In genomic region chr9:14356376-14356775, GRCh38 we compare ENCODE assay signal across 13 cellular contexts. TPM values are rescaled to one million over a fixed set of nuclear protein-coding genes. Genes with fewer than 3 reads are reported as not detected.
DNase-seq lines count a peak whose midpoint lies in the region; ATAC-seq and TF ChIP-seq lines count a peak whose summit lies in the region.
"Had no signal": no experiment of that assay in that cellular context is flagged by ENCODE, and none has a peak within 500 bp of the region (broad histone marks: within the 10 kb centered on the region; RNA-seq: fewer than 3 reads in every experiment).

No MANE protein-coding gene starts in this region.

- no peak overlapping the region for H3K9ac ChIP-seq in H9 (ENCODE audit: extremely low read depth, insufficient read length, low read length)

- H3K18ac ChIP-seq in H9 (ENCODE audit: insufficient read length, low read depth, low read length) = no peak overlapping the region

- H3K4me3 ChIP-seq in sigmoid colon = no peak overlapping the region

- H3K79me2 ChIP-seq in H9 (ENCODE audit: insufficient read depth, low read length) = no peaks in the 10 kb centered on the region

- H3K27ac ChIP-seq in H9 (ENCODE audit: insufficient read length, low read depth, low read length) = no peak overlapping the region
- H3K27ac ChIP-seq in sigmoid colon = peak overlapping the region in 3 of 4 donors; percentile 12 to 62 (median 41)
- H3K27ac ChIP-seq: C4-2B, HL-60 had no signal

- no peak for TF ChIP-seq POLR2A in sigmoid colon (IDR thresholded peaks at IDR 0.05)

- no peak overlapping the region for H3K4me3 Mint-ChIP-seq in H9
- peak overlapping the region in 2 of 5 experiments; percentile 15 to 71 for H3K4me3 Mint-ChIP-seq in brain

- no peaks in the 10 kb centered on the region for H4K20me1 ChIP-seq in H9 (ENCODE audit: control insufficient read depth, insufficient read depth, insufficient read length)

- no peaks in the 10 kb centered on the region for H3K23me2 ChIP-seq in H9 (ENCODE audit: insufficient read length, low read depth, low read length, poor library complexity, severe bottlenecking)

- intact Hi-C loops in sigmoid colon (cut with DNase I) = loop anchor here (5.0 kb wide), 1 partner anchor 76 kb away; no protein-coding TSS in a partner anchor

- no peak overlapping the region for H3K4ac ChIP-seq in H9 (ENCODE audit: low read depth, low read length)

- peaks cover 4% of the 10 kb centered on the region; the same call in 1 of the 2 replicates for H3K4me1 ChIP-seq in H9 (ENCODE audit: insufficient read depth, low read length)
- peaks cover 0 to 48% (median 23%) of the 10 kb centered on the region in 4 donors for H3K4me1 ChIP-seq in sigmoid colon

- H3K36me3 ChIP-seq in sigmoid colon = no peaks in the 10 kb centered on the region

- H3T11ph ChIP-seq in H9 (ENCODE audit: low read length) = no peak overlapping the region

- H3K36me3 Mint-ChIP-seq in H9 (ENCODE audit: insufficient read depth in 1 of 3, low read depth in 3 of 3) (no peaks in the 10 kb centered on the region), brain (peaks cover 3% of the 10 kb centered on the region)

- H3K27me3 ChIP-seq in H9 (ENCODE audit: insufficient read depth, low read length) (peaks cover 12% of the 10 kb centered on the region; the same call in 1 of the 2 replicates), sigmoid colon (no peaks in the 10 kb centered on the region)

- H2BK15ac ChIP-seq in H9 (ENCODE audit: low read depth, low read length) = no peak overlapping the region

- H3K23ac ChIP-seq in H9 (ENCODE audit: insufficient read length, low read depth, low read length) = no peak overlapping the region

- H3K27me3 Mint-ChIP-seq in H9 (ENCODE audit: low read depth) = peaks cover 34% of the 10 kb centered on the region
- peaks cover 13% of the 10 kb centered on the region for H3K27me3 Mint-ChIP-seq in brain

- H2BK20ac ChIP-seq in H9 (ENCODE audit: low read depth, low read length, poor library complexity, severe bottlenecking) = no peak overlapping the region

- H3K14ac ChIP-seq in H9 (ENCODE audit: insufficient read depth, low read length) = no peak overlapping the region

- H3K9me3 ChIP-seq in H9 (ENCODE audit: control insufficient read depth, low read depth, low read length) (no peaks in the 10 kb centered on the region), sigmoid colon (no peaks in the 10 kb centered on the region)

- H2AK5ac ChIP-seq in H9 (ENCODE audit: insufficient read length, low read length) = no peak overlapping the region

- WGBS in H9 (ENCODE audit: extremely low coverage, insufficient read length, low lambda C conversion rate) = no CpG with 5 or more reads among the region's 5 CpGs
- 75 to 79% methylated on average over 5 of the region's 5 CpGs for WGBS in sigmoid colon, 2 donors

- peaks cover 35 to 36% of the 10 kb centered on the region in 2 experiments for H3K4me1 Mint-ChIP-seq in H9
- H3K4me1 Mint-ChIP-seq in brain = peaks cover 65% of the 10 kb centered on the region

- H3K79me1 ChIP-seq in H9 (ENCODE audit: insufficient read depth, low read depth, low read length, poor library complexity, severe bottlenecking) = no peaks in the 10 kb centered on the region

- no peak for TF ChIP-seq EP300 in sigmoid colon (IDR thresholded peaks at IDR 0.05)

- no peak overlapping the region for H2BK120ac ChIP-seq in H9 (ENCODE audit: low read depth, low read length, poor library complexity, severe bottlenecking)

- H4K91ac ChIP-seq in H9 (ENCODE audit: insufficient read length, low read depth, low read length) = no peak overlapping the region

- no peak overlapping the region for H4K8ac ChIP-seq in H9 (replicated peaks; ENCODE audit: insufficient read length, low read depth, low read length)

- no peak overlapping the region for H3K4me2 ChIP-seq in H9 (ENCODE audit: insufficient read depth, insufficient read length, low read length)

- no peak overlapping the region for H4K5ac ChIP-seq in H9 (ENCODE audit: insufficient read length, low read depth, low read length)

- no peak overlapping the region for H3K56ac ChIP-seq in H9 (ENCODE audit: insufficient read length, low read depth, low read length)

- ATAC-seq in HG02852 (IDR thresholded peaks at IDR 0.05; ENCODE audit: unreplicated experiment) = no peak

- no peaks in the 10 kb centered on the region for H3K9me3 Mint-ChIP-seq in H9
- H3K9me3 Mint-ChIP-seq in brain = no peaks in the 10 kb centered on the region

- DNase-seq in H9 (no peak), iPS-NIHi7 (ENCODE audit: extremely low spot score) (peak; percentile 14), sigmoid colon (no peak), NCI-H2227 (lab: John Stamatoyannopoulos, UW; ENCODE audit: unreplicated experiment) (no peak), NCI-H510A treated with DMSO at 0.1 percent for 48 hours (lab: John Stamatoyannopoulos, UW) (no peak)
- DNase-seq in activated T-cell treated with anti-CD3 and anti-CD28 coated beads, Interleukin-2, amount 50 U/mL, for 1 hour = no peak
- DNase-seq: NCI-H187, NCI-H748 treated with DMSO at 0.1 percent for 48 hours, RPMI8226 had no signal

- no peak overlapping the region for H2AFZ ChIP-seq in H9 (ENCODE audit: low read length)

- no peak overlapping the region for H2BK12ac ChIP-seq in H9 (ENCODE audit: insufficient read length, low read depth, low read length)

- H3K27ac Mint-ChIP-seq in H9 (peak overlapping the region in 2 of 3 experiments; percentile 62 to 89; a peak in 4 of 7 replicates), brain (peak overlapping the region in 4 of 5 experiments; percentile 46 to 87 (median 72))

- H2BK5ac ChIP-seq in H9 (ENCODE audit: insufficient read length, low read length) = no peak overlapping the region

- no peak for TF ChIP-seq CTCF in H9 (conservative IDR thresholded peaks at IDR 0.05)
- TF ChIP-seq CTCF in brain (conservative IDR thresholded peaks at IDR 0.05) = no peak
- TF ChIP-seq CTCF in sigmoid colon (IDR thresholded peaks at IDR 0.05) = no peak

RNA-seq across cellular contexts. Expression of gene NFIB, which starts 42.4 kb away (rescaled TPM):
- 13.3 and 14.3 TPM in 2 replicates for total RNA-seq in H9 (2021)
- polyA plus RNA-seq in brain (ENCODE audit: insufficient read depth, low read depth, low replicate concordance) = 49.5 TPM
- total RNA-seq in sigmoid colon = 100 to 1,000 TPM in 1 of 4 donors, 10 to 100 TPM in 3; 45.3 to 129 (median 59.9) TPM
- polyA plus RNA-seq in sigmoid colon = 10 to 100 TPM in 1 of 3 donors, 1 to 10 TPM in 2; 3.7 to 12.5 (median 4.8) TPM
